ENCODE assay signal across 10 cellular contexts in the genomic region with DNA sequence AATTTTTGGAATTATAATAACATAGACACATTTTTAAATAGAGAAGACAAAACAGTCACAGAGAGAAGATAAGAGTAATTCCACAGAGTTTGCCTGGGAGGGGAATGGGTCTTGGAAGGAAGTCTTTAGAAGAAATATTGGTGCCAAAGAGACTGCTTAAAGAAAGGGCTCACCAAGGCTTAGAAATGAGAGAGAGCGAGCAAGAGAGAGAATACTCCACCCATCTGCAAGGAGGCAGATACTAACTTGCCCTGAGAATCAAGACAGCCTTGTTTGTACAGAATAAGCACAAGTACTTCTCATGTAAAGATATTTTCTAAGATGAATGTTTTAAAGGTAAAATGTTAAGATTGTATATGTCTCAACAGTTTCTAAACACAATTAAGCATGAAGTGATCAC.
DNase-seq lines count a peak whose midpoint lies in the region; ATAC-seq and TF ChIP-seq lines count a peak whose summit lies in the region.
"Had no signal": no experiment of that assay in that cellular context is flagged by ENCODE, and none has a peak within 500 bp of the region (broad histone marks: within the 10 kb centered on the region; RNA-seq: fewer than 3 reads in every experiment).

No MANE protein-coding gene starts in this region.

- WGBS in thyroid gland, 2 donors, result 67 to 82% methylated on average over 1 of the region's 1 CpG

- H3K9me3 ChIP-seq in thyroid gland, result no peaks in the 10 kb centered on the region

- peaks cover 4% of the 10 kb centered on the region for H3K36me3 Mint-ChIP-seq in activated CD4-positive, alpha-beta T cell treated with anti-CD3 and anti-CD28 coated beads, Interleukin-2, amount 10 ng/mL, durations not matched to agents 24 days and 14 days (ENCODE audit: low read depth)
- H3K36me3 Mint-ChIP-seq in MCF 10A (ENCODE audit: insufficient read depth, unreplicated experiment), result no peaks in the 10 kb centered on the region

- H3K4me1 Mint-ChIP-seq in activated CD4-positive, alpha-beta T cell treated with anti-CD3 and anti-CD28 coated beads, Interleukin-2, amount 10 ng/mL, durations not matched to agents 24 days and 14 days, result peaks cover 32% of the 10 kb centered on the region
- H3K4me1 Mint-ChIP-seq in MCF 10A (ENCODE audit: insufficient read depth, unreplicated experiment), result peaks cover 56% of the 10 kb centered on the region

- no peak for DNase-seq in activated CD4-positive, alpha-beta T cell treated with anti-CD3 and anti-CD28 coated beads, Interleukin-2, amount 10 ng/mL, durations not matched to agents 24 days and 14 days
- no peak for DNase-seq in activated CD4-positive, alpha-beta T cell treated with anti-CD3 and anti-CD28 coated beads for 48 hours
- no peak for DNase-seq in MCF 10A (ENCODE audit: unreplicated experiment)
- DNase-seq in medulla oblongata (ENCODE audit: extremely low spot score), result peak; percentile 10
- no peak for DNase-seq in thyroid gland
- no peak for DNase-seq in HUDEP-2 (lab: John Stamatoyannopoulos, UW; ENCODE audit: unreplicated experiment in 76 of 76)
- DNase-seq in CD1c-positive myeloid dendritic cell (ENCODE audit: extremely low spot score), result no peak
- DNase-seq: activated CD4-positive, CD25-positive, alpha-beta regulatory T cell; occipital lobe had no signal

- peak overlapping the region; percentile 27 to 54 (median 42) for H3K27ac ChIP-seq in thyroid gland

- no peak for TF ChIP-seq POLR2A in thyroid gland (IDR thresholded peaks at IDR 0.05)

- no peaks in the 10 kb centered on the region for H3K36me3 ChIP-seq in thyroid gland

- CTCF ChIA-PET in MCF 10A (lab: Yijun Ruan, JAX), result no interaction called here

- TF ChIP-seq CTCF in MCF 10A (IDR thresholded peaks at IDR 0.05; ENCODE audit: unreplicated experiment), result no peak
- TF ChIP-seq CTCF in thyroid gland (IDR thresholded peaks at IDR 0.05), result no peak

- no peaks in the 10 kb centered on the region for H3K27me3 ChIP-seq in thyroid gland

- H3K4me3 Mint-ChIP-seq in activated CD4-positive, alpha-beta T cell treated with anti-CD3 and anti-CD28 coated beads, Interleukin-2, amount 10 ng/mL, durations not matched to agents 24 days and 14 days, result peak overlapping the region; percentile 4
- H3K4me3 Mint-ChIP-seq in MCF 10A (ENCODE audit: unreplicated experiment), result peak overlapping the region; percentile 3

- intact Hi-C loops in activated CD4-positive, alpha-beta T cell treated with anti-CD3 and anti-CD28 coated beads, Interleukin-2, amount 10 ng/mL, durations not matched to agents 24 days and 14 days (cut with micrococcal nuclease), result loop anchor here (2.0 to 5.0 kb wide), 6 partner anchors 113 to 443 kb away; partner anchors contain the start of genes SLC38A1 and SLC38A2
- intact Hi-C loops in MCF 10A (cut with micrococcal nuclease), result loop anchor here (2.0 to 5.0 kb wide), 4 partner anchors 103 to 393 kb away; partner anchors contain the start of gene SLC38A1
- intact Hi-C loops in thyroid gland (cut with DNase I), result loop anchor here (10.0 kb wide), 1 partner anchor 295 kb away; no protein-coding TSS in a partner anchor

- no peak overlapping the region for H3K4me3 ChIP-seq in thyroid gland (replicated peaks in 1 of 3)

- H3K9me3 Mint-ChIP-seq in activated CD4-positive, alpha-beta T cell treated with anti-CD3 and anti-CD28 coated beads, Interleukin-2, amount 10 ng/mL, durations not matched to agents 24 days and 14 days, result no peaks in the 10 kb centered on the region
- no peaks in the 10 kb centered on the region for H3K9me3 Mint-ChIP-seq in MCF 10A (ENCODE audit: unreplicated experiment)

- H3K27ac Mint-ChIP-seq in activated CD4-positive, alpha-beta T cell treated with anti-CD3 and anti-CD28 coated beads, Interleukin-2, amount 10 ng/mL, durations not matched to agents 24 days and 14 days, result peak overlapping the region; percentile 39
- H3K27ac Mint-ChIP-seq in MCF 10A (ENCODE audit: low read depth, unreplicated experiment), result peak overlapping the region; percentile 80

- BruUV-seq in MCF 10A (replicated peaks; lab: Mats Ljungman, UMichigan), result no TSS peak

- POLR2A ChIA-PET in MCF 10A (lab: Yijun Ruan, JAX), result no interaction called here

- peaks cover 0 to 5% of the 10 kb centered on the region in 2 donors for H3K4me1 ChIP-seq in thyroid gland

- ATAC-seq in GM21381 (IDR thresholded peaks at IDR 0.05; ENCODE audit: unreplicated experiment), result no peak

- no peaks in the 10 kb centered on the region for H3K27me3 Mint-ChIP-seq in activated CD4-positive, alpha-beta T cell treated with anti-CD3 and anti-CD28 coated beads, Interleukin-2, amount 10 ng/mL, durations not matched to agents 24 days and 14 days
- H3K27me3 Mint-ChIP-seq in MCF 10A (ENCODE audit: insufficient read depth, unreplicated experiment), result no peaks in the 10 kb centered on the region
